In genomic region chr4:38663801-38664703, GRCh38 we compare ENCODE assay signal across 8 cellular contexts.
A peak's percentile ranks its signal among the peaks of the same experiment; 100 is the strongest.
DNase-seq lines count a peak whose midpoint lies in the region; ATAC-seq lines count a peak whose summit lies in the region.

TSS of gene KLF3 (plus strand) at chr4:38664199. CDS start at chr4:38680626, 16,427 bp downstream.

- H3K27ac ChIP-seq in BLaER1 treated with 17β-estradiol and CSF1 and Interleukin-3, amounts not matched to agents 10 nM and 100 nM = peak within 1 kb of the TSS; percentile 16 to 92 (median 54); a peak in 14 of 22 replicates

- 0 out of 22 replicates have a peak, but pooled peaks cover 0 to 6% (median 0%) of the 10 kb centered on the region in 11 experiments for H3K9me3 ChIP-seq in BLaER1 treated with 17β-estradiol and CSF1 and Interleukin-3, amounts not matched to agents 10 nM and 100 nM (replicated peaks in 1 of 11)

- peak; percentile 32 for DNase-seq in NK-92 treated with Interleukin-12 subunit alpha and Interleukin-12 subunit beta, amount 100 ng/mL, for 24 hours (lab: John Stamatoyannopoulos, UW)
- DNase-seq in activated CD8-positive, alpha-beta memory T cell treated with anti-CD3 and anti-CD28 coated beads for 48 hours (ENCODE audit: low read depth in 2 of 3, low spot score in 2 of 3) = peak; percentile 46 to 68 (median 52)
- DNase-seq in effector memory CD8-positive, alpha-beta T cell = peak; percentile 86 to 89 (median 89)
- peak in 1 of 2 donors; percentile 85 for DNase-seq in memory B cell (ENCODE audit: low spot score in 2 of 2)
- DNase-seq in stimulated activated CD8-positive, alpha-beta memory T cell treated with anti-CD3 and anti-CD28 coated beads, Interleukin-12 subunit alpha, Interleukin-12 subunit beta, amount 100 ng/mL, for 1 hour (ENCODE audit: low read depth) = peak; percentile 85

- H3K4me1 ChIP-seq in BLaER1 treated with 17β-estradiol and CSF1 and Interleukin-3, amounts not matched to agents 10 nM and 100 nM = peaks cover 9 to 51% (median 21%) of the 10 kb centered on the region in 10 experiments

- peaks cover 48% of the 10 kb centered on the region for H3K36me3 Mint-ChIP-seq in effector memory CD8-positive, alpha-beta T cell (ENCODE audit: insufficient read depth)
- H3K36me3 Mint-ChIP-seq in memory B cell = no peaks in the 10 kb centered on the region

- peaks cover 0 to 42% (median 33%) of the 10 kb centered on the region in 11 experiments; a peak in 17 of 22 replicates for H4K20me1 ChIP-seq in BLaER1 treated with 17β-estradiol and CSF1 and Interleukin-3, amounts not matched to agents 10 nM and 100 nM

- H3K27me3 Mint-ChIP-seq in effector memory CD8-positive, alpha-beta T cell = no peaks in the 10 kb centered on the region
- H3K27me3 Mint-ChIP-seq in memory B cell = no peaks in the 10 kb centered on the region

- peak; percentile 61 for ATAC-seq in GM19438 (IDR thresholded peaks at IDR 0.05; ENCODE audit: low read depth, unreplicated experiment)
- ATAC-seq in HG03558 (IDR thresholded peaks at IDR 0.05; ENCODE audit: extremely low read depth, unreplicated experiment) = peak; percentile 56
- peak; percentile 70 for ATAC-seq in effector memory CD8-positive, alpha-beta T cell (replicated peaks)
- peak; percentile 78 for ATAC-seq in memory B cell (ENCODE audit: low read depth)

- H3K4me2 ChIP-seq in BLaER1 treated with 17β-estradiol and CSF1 and Interleukin-3, amounts not matched to agents 10 nM and 100 nM = peak within 1 kb of the TSS; percentile 90 to 99 (median 98)

- H3K4me1 Mint-ChIP-seq in effector memory CD8-positive, alpha-beta T cell (ENCODE audit: low read depth in 2 of 2) = peaks cover 26 to 52% of the 10 kb centered on the region in 2 donors
- peaks cover 32% of the 10 kb centered on the region for H3K4me1 Mint-ChIP-seq in memory B cell

- peak within 1 kb of the TSS; percentile 95 for H3K27ac Mint-ChIP-seq in effector memory CD8-positive, alpha-beta T cell
- peak within 1 kb of the TSS; percentile 75 for H3K27ac Mint-ChIP-seq in memory B cell

- H3K9me3 Mint-ChIP-seq in effector memory CD8-positive, alpha-beta T cell = no peaks in the 10 kb centered on the region
- no peaks in the 10 kb centered on the region for H3K9me3 Mint-ChIP-seq in memory B cell

- peak within 1 kb of the TSS; percentile 66 to 97 (median 79) for H3K9ac ChIP-seq in BLaER1 treated with 17β-estradiol and CSF1 and Interleukin-3, amounts not matched to agents 10 nM and 100 nM

- peaks cover 0 to 7% (median 0%) of the 10 kb centered on the region in 11 experiments; a peak in 1 of 22 replicates for H3K36me3 ChIP-seq in BLaER1 treated with 17β-estradiol and CSF1 and Interleukin-3, amounts not matched to agents 10 nM and 100 nM

- H3K4me3 ChIP-seq in BLaER1 treated with 17β-estradiol and CSF1 and Interleukin-3, amounts not matched to agents 10 nM and 100 nM = peak within 1 kb of the TSS; percentile 63 to 94 (median 72)

- H3K27me3 ChIP-seq in BLaER1 treated with 17β-estradiol and CSF1 and Interleukin-3, amounts not matched to agents 10 nM and 100 nM = peaks cover 48 to 84% (median 80%) of the 10 kb centered on the region in 11 experiments

- peak within 1 kb of the TSS; percentile 96 to 98 for H3K4me3 Mint-ChIP-seq in effector memory CD8-positive, alpha-beta T cell
- peak within 1 kb of the TSS; percentile 88 for H3K4me3 Mint-ChIP-seq in memory B cell
